ENCODE assay signal across 28 cellular contexts in the genomic region with DNA sequence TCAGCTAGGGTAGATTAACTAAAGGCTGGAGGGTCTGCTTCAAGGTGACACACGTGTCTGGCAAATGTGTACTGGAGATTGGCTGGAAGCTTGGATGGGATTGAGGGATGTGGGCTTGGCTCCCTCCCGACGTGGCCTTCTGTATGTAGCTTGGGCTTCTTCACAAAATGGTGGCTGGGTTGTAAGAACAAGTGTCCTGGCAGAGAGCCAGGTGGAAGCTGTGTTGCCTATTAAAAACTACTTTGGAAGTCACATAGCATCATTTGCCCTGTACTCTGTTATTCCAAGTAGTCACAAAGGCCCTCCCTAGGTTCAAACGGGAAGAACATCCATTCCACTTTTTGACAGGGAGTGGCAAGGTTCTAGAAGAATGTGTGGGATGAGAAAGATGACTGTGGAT.
"Had no signal": no experiment of that assay in that cellular context is flagged by ENCODE, and none has a peak within 500 bp of the region (broad histone marks: within the 10 kb centered on the region; RNA-seq: fewer than 3 reads in every experiment).

No MANE protein-coding gene starts in this region.

- H3K4me3 ChIP-seq: colonic mucosa, heart right ventricle, lower lobe of right lung, pancreas, right lobe of liver, smooth muscle cell, stomach, thyroid gland, vagina had no signal

- H3K36me3 Mint-ChIP-seq: natural killer cell; stimulated activated effector memory CD8-positive, alpha-beta T cell treated with anti-CD3 and anti-CD28 coated beads, Interleukin-12 subunit alpha, Interleukin-12 subunit beta, amount 100 ng/mL, for 72 hours had no signal

- H3K9me3 ChIP-seq: colonic mucosa, heart right ventricle, lower lobe of right lung, neutrophil, pancreas, right lobe of liver, stomach, thyroid gland, vagina had no signal

- H3K27ac Mint-ChIP-seq: dendritic cell treated with granulocyte-macrophage colony-stimulating factor and Interleukin-4, amounts not matched to agents 40 ng/mL and 50 ng/mL, for 4 days; endodermal cell; natural killer cell; stimulated activated effector memory CD8-positive, alpha-beta T cell treated with anti-CD3 and anti-CD28 coated beads, Interleukin-12 subunit alpha, Interleukin-12 subunit beta, amount 100 ng/mL, for 72 hours had no signal

- H3K4me3 Mint-ChIP-seq: dendritic cell treated with granulocyte-macrophage colony-stimulating factor and Interleukin-4, amounts not matched to agents 40 ng/mL and 50 ng/mL, for 4 days; endodermal cell; natural killer cell; neural crest cell; stimulated activated effector memory CD8-positive, alpha-beta T cell treated with anti-CD3 and anti-CD28 coated beads, Interleukin-12 subunit alpha, Interleukin-12 subunit beta, amount 100 ng/mL, for 72 hours had no signal

- DNase-seq: colonic mucosa; effector CD8-positive, alpha-beta T cell; endodermal cell; foreskin keratinocyte; glutamatergic neuron; heart right ventricle; hippocampal formation; kidney glomerular epithelial cell; left ventricle myocardium superior; lower lobe of right lung; natural killer cell; pancreas; right lobe of liver; stimulated activated CD4-positive, alpha-beta T cell treated with anti-CD3 and anti-CD28 coated beads, Interleukin-12 subunit alpha, Interleukin-12 subunit beta, amount 100 ng/mL, for 4 hours; stimulated activated CD4-positive, alpha-beta T cell treated with anti-CD3 and anti-CD28 coated beads, Interleukin-1b, Interleukin-23, amount 100 ng/mL, for 48 hours; stimulated activated CD4-positive, alpha-beta T cell treated with anti-CD3 and anti-CD28 coated beads, Interleukin-4, amount 100 ng/mL, for 1 hour; stimulated activated naive CD4-positive, alpha-beta T cell treated with Interleukin-2 at 50 U/mL for 16 hours; stomach; thyroid gland; trophoblast cell had no signal

- ATAC-seq: esophagus mucosa; foreskin keratinocyte; heart right ventricle; left ventricle myocardium superior; lower lobe of right lung; natural killer cell; pancreas; right lobe of liver; stimulated activated effector memory CD8-positive, alpha-beta T cell treated with anti-CD3 and anti-CD28 coated beads, Interleukin-12 subunit alpha, Interleukin-12 subunit beta, amount 100 ng/mL, for 72 hours had no signal

- H3K4me1 Mint-ChIP-seq: endodermal cell; natural killer cell; stimulated activated effector memory CD8-positive, alpha-beta T cell treated with anti-CD3 and anti-CD28 coated beads, Interleukin-12 subunit alpha, Interleukin-12 subunit beta, amount 100 ng/mL, for 72 hours had no signal

- H3K36me3 ChIP-seq: colonic mucosa, heart right ventricle, lower lobe of right lung, neutrophil, pancreas, right lobe of liver, stomach, thyroid gland, vagina had no signal

- H3K27ac ChIP-seq: colonic mucosa, epithelial cell of prostate, foreskin keratinocyte, heart right ventricle, lower lobe of right lung, neutrophil, pancreas, right lobe of liver, stomach, thyroid gland, vagina had no signal

- H3K27me3 ChIP-seq: colonic mucosa, foreskin keratinocyte, heart right ventricle, neutrophil, pancreas, right lobe of liver, stomach, thyroid gland, vagina had no signal

- H3K9me3 Mint-ChIP-seq: endodermal cell; neural crest cell; stimulated activated effector memory CD8-positive, alpha-beta T cell treated with anti-CD3 and anti-CD28 coated beads, Interleukin-12 subunit alpha, Interleukin-12 subunit beta, amount 100 ng/mL, for 72 hours had no signal

- H3K4me1 ChIP-seq: colonic mucosa, foreskin keratinocyte, right lobe of liver had no signal

- H3K4me2 ChIP-seq: smooth muscle cell had no signal

- H3K27me3 Mint-ChIP-seq: dendritic cell treated with granulocyte-macrophage colony-stimulating factor and Interleukin-4, amounts not matched to agents 40 ng/mL and 50 ng/mL, for 4 days had no signal
